Comparison of ENCODE assay signal across 17 cellular contexts in the genomic region with DNA sequence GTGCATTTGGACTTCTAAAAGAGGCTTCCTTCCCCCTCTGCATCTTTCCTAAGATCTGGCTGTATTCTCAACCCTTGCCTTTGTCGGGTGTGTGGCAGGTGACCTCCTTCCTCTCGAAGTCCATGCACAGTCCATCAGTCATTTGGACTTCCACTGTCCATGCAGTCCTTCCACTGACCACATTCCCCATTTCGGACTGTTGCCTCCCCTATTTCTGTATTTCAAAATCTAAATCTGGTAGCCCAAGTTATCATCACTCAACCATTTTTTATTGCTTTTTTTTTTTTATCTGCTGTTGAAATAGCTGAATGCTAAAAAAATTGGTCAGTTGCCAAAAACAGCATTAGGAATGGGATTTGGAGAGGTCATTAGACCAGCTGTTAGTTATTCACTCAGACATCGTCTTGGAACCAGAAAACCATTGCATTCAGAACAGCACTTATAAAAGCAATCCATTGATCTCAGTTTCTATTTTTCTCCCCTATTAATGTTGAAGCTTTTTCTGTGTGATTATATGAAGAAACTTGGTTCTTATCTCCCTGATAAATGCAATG.
DNase-seq lines count a peak whose midpoint lies in the region; ATAC-seq and TF ChIP-seq lines count a peak whose summit lies in the region.
"Had no signal": no experiment of that assay in that cellular context is flagged by ENCODE, and none has a peak within 500 bp of the region (broad histone marks: within the 10 kb centered on the region; RNA-seq: fewer than 3 reads in every experiment).

No MANE protein-coding gene starts in this region.

- peak; percentile 15 for DNase-seq in EH (ENCODE audit: low read depth)
- DNase-seq in HFF-Myc (ENCODE audit: extremely low read depth, low read depth), result peak; percentile 16
- peak; percentile 34 for DNase-seq in NCI-H446 treated with DMSO at 0.1 percent for 48 hours (lab: John Stamatoyannopoulos, UW)
- peak; percentile 85 for DNase-seq in fibroblast of the aortic adventitia (ENCODE audit: low read depth)
- no peak for DNase-seq in HK-2 (ENCODE audit: unreplicated experiment)
- DNase-seq in suprapubic skin (ENCODE audit: low spot score in 2 of 2), result no peak
- DNase-seq: activated CD4-positive, CD25-positive, alpha-beta regulatory T cell treated with anti-CD3 and anti-CD28 coated beads, Interleukin-2, amount 50 U/mL, for 72 hours; activated effector memory CD4-positive, alpha-beta T cell treated with anti-CD3 and anti-CD28 coated beads, Interleukin-2, amount 50 U/mL, for 16 hours; CD4-positive, alpha-beta T cell; colonic mucosa; effector memory CD8-positive, alpha-beta T cell; kidney; NCI-H524 treated with DMSO at 0.1 percent for 48 hours; sigmoid colon; stimulated activated naive CD8-positive, alpha-beta T cell treated with anti-CD3 and anti-CD28 coated beads, Interleukin-15, amount 100 ng/mL, for 72 hours had no signal

- WGBS in suprapubic skin, result 72% methylated on average over 4 of the region's 4 CpGs

- no peaks in the 10 kb centered on the region for H3K27me3 ChIP-seq in suprapubic skin
- H3K27me3 ChIP-seq: colonic mucosa, sigmoid colon, tibial nerve had no signal

- no peak for TF ChIP-seq EP300 in suprapubic skin (IDR thresholded peaks at IDR 0.05)

- H3K27ac ChIP-seq in suprapubic skin, result no peak overlapping the region
- H3K27ac ChIP-seq: colonic mucosa, sigmoid colon, tibial nerve had no signal

- no peak for ATAC-seq in GM19023 (IDR thresholded peaks at IDR 0.05; ENCODE audit: unreplicated experiment)
- ATAC-seq: effector memory CD8-positive, alpha-beta T cell; stimulated activated naive CD8-positive, alpha-beta T cell treated with anti-CD3 and anti-CD28 coated beads, Interleukin-15, amount 100 ng/mL, for 72 hours had no signal

- no peaks in the 10 kb centered on the region for H3K36me3 ChIP-seq in suprapubic skin
- H3K36me3 ChIP-seq: colonic mucosa, sigmoid colon, tibial nerve had no signal

- no peak for TF ChIP-seq POLR2A in suprapubic skin (IDR thresholded peaks at IDR 0.05)

- H3K4me1 ChIP-seq in suprapubic skin, result no peaks in the 10 kb centered on the region
- H3K4me1 ChIP-seq: colonic mucosa, sigmoid colon, tibial nerve had no signal

- H3K9me3 ChIP-seq in suprapubic skin, result no peaks in the 10 kb centered on the region
- H3K9me3 ChIP-seq: colonic mucosa, sigmoid colon had no signal

- H3K4me3 ChIP-seq in HFF-Myc (replicated peaks; ENCODE audit: low read depth, low read length), result no peak overlapping the region
- H3K4me3 ChIP-seq in fibroblast of the aortic adventitia (ENCODE audit: low read depth, low read length), result no peak overlapping the region
- H3K4me3 ChIP-seq in suprapubic skin, result no peak overlapping the region
- H3K4me3 ChIP-seq: colonic mucosa, sigmoid colon, tibial nerve had no signal

- no peak for TF ChIP-seq CTCF in HFF-Myc (IDR thresholded peaks at IDR 0.05; ENCODE audit: low read depth, low read length, missing control alignments)
- TF ChIP-seq CTCF in fibroblast of the aortic adventitia (IDR thresholded peaks at IDR 0.05; ENCODE audit: insufficient read depth, low read length), result no peak
- no peak for TF ChIP-seq CTCF in suprapubic skin (IDR thresholded peaks at IDR 0.05)

Comparison
In these comparisons a context has a peak if more than half of its experiments do, and no peak if none do; other contexts are left out.
1. DNase-seq: peak in EH (single experiment), HFF-Myc (single experiment), NCI-H446 treated with DMSO at 0.1 percent for 48 hours (single experiment) and fibroblast of the aortic adventitia (single experiment); none in HK-2 (single experiment) and suprapubic skin (0 of 2).